In the genomic region with DNA sequence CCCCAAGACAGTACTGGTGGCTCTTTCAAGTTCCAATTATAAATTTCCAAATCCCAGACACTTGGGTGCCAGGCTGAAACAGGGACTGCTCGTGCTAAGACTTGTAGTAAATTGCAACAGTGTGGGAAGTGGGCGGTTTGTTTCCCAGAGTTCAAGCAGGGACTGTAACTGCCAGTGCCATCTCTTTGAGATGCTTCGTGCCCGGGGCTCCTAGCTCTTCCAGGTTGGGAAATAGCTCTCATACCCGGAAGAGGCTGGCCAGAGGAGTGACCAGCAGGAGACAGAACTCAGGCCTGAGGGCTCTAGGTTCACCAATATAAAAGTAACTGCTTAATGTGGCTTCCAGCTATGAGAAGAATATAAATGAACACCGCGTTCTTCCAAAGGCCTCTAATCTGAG, we compare ENCODE assay signal across 11 cellular contexts.
"Had no signal": no experiment of that assay in that cellular context is flagged by ENCODE, and none has a peak within 500 bp of the region (broad histone marks: within the 10 kb centered on the region; RNA-seq: fewer than 3 reads in every experiment).

No MANE protein-coding gene starts in this region.

- H3K4me1 Mint-ChIP-seq: activated naive CD8-positive, alpha-beta T cell treated with anti-CD3 and anti-CD28 coated beads for 36 hours had no signal

- H3K4me3 ChIP-seq: left ventricle myocardium inferior, ovary, tibial artery had no signal

- H3K36me3 ChIP-seq: brain microvascular endothelial cell, left ventricle myocardium inferior, ovary, tibial artery had no signal

- H3K27me3 ChIP-seq: brain microvascular endothelial cell, ovary, tibial artery had no signal

- H3K4me3 Mint-ChIP-seq: activated CD8-positive, alpha-beta memory T cell treated with anti-CD3 and anti-CD28 coated beads, Interleukin-2, amount 10 ng/mL, durations not matched to agents 7 days and 5 days; activated naive CD8-positive, alpha-beta T cell treated with anti-CD3 and anti-CD28 coated beads for 36 hours; activated T-cell treated with anti-CD3 and anti-CD28 coated beads, Interleukin-2, amount 50 U/mL, for 4 hours had no signal

- ATAC-seq: activated CD8-positive, alpha-beta memory T cell treated with anti-CD3 and anti-CD28 coated beads, Interleukin-2, amount 10 ng/mL, durations not matched to agents 7 days and 5 days; activated T-cell treated with anti-CD3 and anti-CD28 coated beads, Interleukin-2, amount 50 U/mL, for 4 hours had no signal

- H3K9me3 Mint-ChIP-seq: activated naive CD8-positive, alpha-beta T cell treated with anti-CD3 and anti-CD28 coated beads for 36 hours; activated T-cell treated with anti-CD3 and anti-CD28 coated beads, Interleukin-2, amount 50 U/mL, for 4 hours had no signal

- H3K9me3 ChIP-seq: left ventricle myocardium inferior, ovary, tibial artery had no signal

- H3K27ac ChIP-seq: brain microvascular endothelial cell, left ventricle myocardium inferior, ovary, tibial artery had no signal

- H3K36me3 Mint-ChIP-seq: activated CD8-positive, alpha-beta memory T cell treated with anti-CD3 and anti-CD28 coated beads, Interleukin-2, amount 10 ng/mL, durations not matched to agents 7 days and 5 days; activated naive CD8-positive, alpha-beta T cell treated with anti-CD3 and anti-CD28 coated beads for 36 hours had no signal

- DNase-seq: activated CD8-positive, alpha-beta memory T cell treated with anti-CD3 and anti-CD28 coated beads, Interleukin-2, amount 10 ng/mL, durations not matched to agents 7 days and 5 days; activated gamma-delta T cell treated with Interleukin-2 at 50 U/mL for 16 hours; activated naive CD8-positive, alpha-beta T cell treated with anti-CD3 and anti-CD28 coated beads for 36 hours; activated T-cell treated with anti-CD3 and anti-CD28 coated beads, Interleukin-2, amount 50 U/mL, for 4 hours; brain microvascular endothelial cell; dermis blood vessel endothelial cell; foreskin melanocyte; left ventricle myocardium inferior; ovary; T-helper 2 cell; tibial artery had no signal

- H3K4me1 ChIP-seq: left ventricle myocardium inferior had no signal

- H3K27ac Mint-ChIP-seq: activated CD8-positive, alpha-beta memory T cell treated with anti-CD3 and anti-CD28 coated beads, Interleukin-2, amount 10 ng/mL, durations not matched to agents 7 days and 5 days; activated naive CD8-positive, alpha-beta T cell treated with anti-CD3 and anti-CD28 coated beads for 36 hours had no signal
